ENCODE assay signal across 14 cellular contexts in the genomic region with DNA sequence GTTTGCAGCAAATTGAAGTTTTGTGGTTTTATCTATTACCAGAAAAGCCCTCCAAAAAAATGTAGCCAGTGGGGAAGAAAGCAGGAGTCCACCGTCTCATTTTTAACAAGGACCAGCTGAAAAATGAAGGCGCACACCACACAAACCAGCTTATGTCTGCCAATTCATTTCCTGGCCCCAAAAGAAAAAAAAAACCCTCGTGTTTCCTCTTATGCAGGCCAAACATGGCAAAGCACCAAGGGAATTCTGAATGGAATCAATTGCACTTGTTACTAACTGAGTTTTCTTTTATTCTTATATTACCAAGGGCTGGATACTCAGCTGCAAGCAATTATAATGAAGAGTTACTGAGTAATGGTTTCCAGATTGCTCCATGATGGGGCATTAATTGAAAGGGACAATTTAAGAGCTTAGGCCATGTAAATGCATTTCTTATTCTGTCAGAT.
A peak's percentile ranks its signal among the peaks of the same experiment; 100 is the strongest.
DNase-seq lines count a peak whose midpoint lies in the region; ATAC-seq and TF ChIP-seq lines count a peak whose summit lies in the region.
"Had no signal": no experiment of that assay in that cellular context is flagged by ENCODE, and none has a peak within 500 bp of the region (broad histone marks: within the 10 kb centered on the region; RNA-seq: fewer than 3 reads in every experiment).

No MANE protein-coding gene starts in this region.

- H3K27me3 ChIP-seq in left lung = no peaks in the 10 kb centered on the region
- H3K27me3 ChIP-seq: cardiac muscle cell had no signal

- H3K4me1 Mint-ChIP-seq in stimulated activated naive CD8-positive, alpha-beta T cell treated with anti-CD3 and anti-CD28 coated beads, Interleukin-15, amount 100 ng/mL, for 72 hours = peaks cover 9% of the 10 kb centered on the region
- H3K4me1 Mint-ChIP-seq: activated CD4-positive, alpha-beta memory T cell treated with anti-CD3 and anti-CD28 coated beads, Interleukin-2, amount 10 ng/mL, durations not matched to agents 7 days and 5 days had no signal

- ATAC-seq in left lung (peak; percentile 38), GM19463 (IDR thresholded peaks at IDR 0.05; ENCODE audit: unreplicated experiment) (no peak), HG03175 (IDR thresholded peaks at IDR 0.05; ENCODE audit: unreplicated experiment) (no peak)
- ATAC-seq in stimulated activated naive CD8-positive, alpha-beta T cell treated with anti-CD3 and anti-CD28 coated beads, Interleukin-15, amount 100 ng/mL, for 72 hours = no peak

- H3K4me3 ChIP-seq in AG10803 (ENCODE audit: low read length) (no peak overlapping the region), left lung (no peak overlapping the region)
- H3K4me3 ChIP-seq: cardiac muscle cell, HAP-1 had no signal

- intact Hi-C loops in left lung (cut with DNase I) = no loop called here

- H3K27ac Mint-ChIP-seq in stimulated activated naive CD8-positive, alpha-beta T cell treated with anti-CD3 and anti-CD28 coated beads, Interleukin-15, amount 100 ng/mL, for 72 hours = no peak overlapping the region
- H3K27ac Mint-ChIP-seq: activated CD4-positive, alpha-beta memory T cell treated with anti-CD3 and anti-CD28 coated beads, Interleukin-2, amount 10 ng/mL, durations not matched to agents 7 days and 5 days; activated naive CD4-positive, alpha-beta T cell treated with anti-CD3 and anti-CD28 coated beads for 36 hours had no signal

- no peaks in the 10 kb centered on the region for H3K4me1 ChIP-seq in left lung

- peak; percentile 79 for DNase-seq in AG10803 (ENCODE audit: low read depth)
- peak; percentile 82 for DNase-seq in NCI-H1092 (lab: John Stamatoyannopoulos, UW)
- DNase-seq in cerebellar cortex (ENCODE audit: low spot score) = peak; percentile 23
- DNase-seq in left lung = no peak
- DNase-seq in stimulated activated naive CD8-positive, alpha-beta T cell treated with anti-CD3 and anti-CD28 coated beads, Interleukin-15, amount 100 ng/mL, for 72 hours = no peak
- DNase-seq in COLO668 (lab: John Stamatoyannopoulos, UW; ENCODE audit: unreplicated experiment) = no peak
- DNase-seq: activated CD4-positive, alpha-beta memory T cell treated with anti-CD3 and anti-CD28 coated beads, Interleukin-2, amount 10 ng/mL, durations not matched to agents 7 days and 5 days; activated naive CD4-positive, alpha-beta T cell treated with anti-CD3 and anti-CD28 coated beads for 36 hours; mesendoderm; RPMI8226 had no signal

- H3K36me3 ChIP-seq in left lung = no peaks in the 10 kb centered on the region
- H3K36me3 ChIP-seq: cardiac muscle cell, HAP-1 had no signal

- no peak overlapping the region for H3K27ac ChIP-seq in left lung
- H3K27ac ChIP-seq: cardiac muscle cell had no signal

- peak overlapping the region in 1 of 2 donors; percentile 30 for H3K4me3 Mint-ChIP-seq in stimulated activated naive CD8-positive, alpha-beta T cell treated with anti-CD3 and anti-CD28 coated beads, Interleukin-15, amount 100 ng/mL, for 72 hours
- H3K4me3 Mint-ChIP-seq: activated CD4-positive, alpha-beta memory T cell treated with anti-CD3 and anti-CD28 coated beads, Interleukin-2, amount 10 ng/mL, durations not matched to agents 7 days and 5 days; activated naive CD4-positive, alpha-beta T cell treated with anti-CD3 and anti-CD28 coated beads for 36 hours had no signal

- H3K27me3 Mint-ChIP-seq in stimulated activated naive CD8-positive, alpha-beta T cell treated with anti-CD3 and anti-CD28 coated beads, Interleukin-15, amount 100 ng/mL, for 72 hours = no peaks in the 10 kb centered on the region

- no peaks in the 10 kb centered on the region for H3K9me3 ChIP-seq in left lung
- H3K9me3 ChIP-seq: HAP-1 had no signal

- no peaks in the 10 kb centered on the region for H3K9me3 Mint-ChIP-seq in stimulated activated naive CD8-positive, alpha-beta T cell treated with anti-CD3 and anti-CD28 coated beads, Interleukin-15, amount 100 ng/mL, for 72 hours
- H3K9me3 Mint-ChIP-seq: activated CD4-positive, alpha-beta memory T cell treated with anti-CD3 and anti-CD28 coated beads, Interleukin-2, amount 10 ng/mL, durations not matched to agents 7 days and 5 days; activated naive CD4-positive, alpha-beta T cell treated with anti-CD3 and anti-CD28 coated beads for 36 hours had no signal

- no peak for TF ChIP-seq CTCF in AG10803 (conservative IDR thresholded peaks at IDR 0.05; ENCODE audit: low read length)
- TF ChIP-seq CTCF in left lung (IDR thresholded peaks at IDR 0.05) = no peak

Comparison
In these comparisons a context has a peak if more than half of its experiments do, and no peak if none do; other contexts are left out.
1. DNase-seq: peak in AG10803 (single experiment), NCI-H1092 (single experiment) and cerebellar cortex (single experiment); none in left lung (0 of 2), stimulated activated naive CD8-positive, alpha-beta T cell treated with anti-CD3 and anti-CD28 coated beads, Interleukin-15, amount 100 ng/mL, for 72 hours (0 of 2) and COLO668 (single experiment).